Comparison of ENCODE assay signal across 8 cellular contexts in the genomic region with DNA sequence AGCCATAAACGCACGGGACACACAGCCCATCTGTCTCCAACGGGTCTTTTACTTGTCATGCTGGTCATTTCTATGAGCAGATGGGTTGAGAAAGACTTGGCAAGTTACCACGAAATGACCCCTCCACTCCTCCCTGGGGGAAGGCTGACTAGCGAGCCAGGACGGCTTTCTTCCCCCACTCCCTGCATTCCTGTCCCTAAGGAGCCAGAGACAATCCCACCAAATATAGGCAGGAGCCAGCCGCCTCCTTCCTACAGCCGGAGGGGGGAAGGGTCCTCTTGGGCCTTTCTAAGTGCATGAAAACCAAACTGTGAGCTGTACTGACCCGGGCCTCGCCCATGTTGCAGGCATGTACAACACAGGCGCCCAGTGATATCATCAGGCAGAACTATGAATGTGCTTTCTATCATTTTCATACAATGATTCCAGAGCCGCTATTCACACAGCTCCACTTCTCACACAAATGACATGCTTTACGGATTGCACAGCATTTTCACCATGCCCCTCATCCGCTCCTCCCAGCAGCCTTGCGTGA. TPM values are rescaled to one million over a fixed set of nuclear protein-coding genes. Genes with fewer than 3 reads are reported as not detected.
DNase-seq lines count a peak whose midpoint lies in the region; ATAC-seq, FAIRE-seq and TF ChIP-seq lines count a peak whose summit lies in the region.

No MANE protein-coding gene starts in this region.

- peak overlapping the region; percentile 99 for H3K27ac Mint-ChIP-seq in chondrocyte (ENCODE audit: unreplicated experiment)

- H3K9ac ChIP-seq in kidney (ENCODE audit: low read length in 2 of 2), result no peak overlapping the region

- H3K9me3 ChIP-seq in kidney (ENCODE audit: control insufficient read depth in 1 of 2, low read length in 2 of 2) (no peaks in the 10 kb centered on the region), suprapubic skin (no peaks in the 10 kb centered on the region)

- H3K4me3 Mint-ChIP-seq in chondrocyte (ENCODE audit: unreplicated experiment), result peak overlapping the region; percentile 57

- H3K4me1 Mint-ChIP-seq in chondrocyte (ENCODE audit: low read depth), result peaks cover 89% of the 10 kb centered on the region

- no peak for TF ChIP-seq POLR2A in suprapubic skin (IDR thresholded peaks at IDR 0.05)

- no peak for TF ChIP-seq CTCF in chondrocyte (IDR thresholded peaks at IDR 0.05)
- TF ChIP-seq CTCF in kidney (IDR thresholded peaks at IDR 0.05; ENCODE audit: borderline replicate concordance, extremely low read depth, insufficient read depth), result no peak
- no peak for TF ChIP-seq CTCF in suprapubic skin (IDR thresholded peaks at IDR 0.05)

- no peaks in the 10 kb centered on the region for H3K27me3 ChIP-seq in suprapubic skin

- intact Hi-C loops in kidney (cut with DNase I), result no loop called here

- peaks cover 0 to 3% of the 10 kb centered on the region in 2 donors for H3K4me1 ChIP-seq in kidney (ENCODE audit: control insufficient read depth in 1 of 2, insufficient read depth in 1 of 2, low read depth in 1 of 2, low read length in 2 of 2)
- H3K4me1 ChIP-seq in suprapubic skin, result peaks cover 31% of the 10 kb centered on the region

- no peaks in the 10 kb centered on the region for H3K27me3 Mint-ChIP-seq in chondrocyte (ENCODE audit: low read depth)

- no peaks in the 10 kb centered on the region for H3K36me3 Mint-ChIP-seq in chondrocyte (ENCODE audit: low read depth)

- no peak for TF ChIP-seq EP300 in suprapubic skin (IDR thresholded peaks at IDR 0.05)

- WGBS in suprapubic skin, result 62% methylated on average over 15 of the region's 15 CpGs

- ATAC-seq in GM19395 (IDR thresholded peaks at IDR 0.05; ENCODE audit: unreplicated experiment), result no peak
- ATAC-seq in GM19023 (IDR thresholded peaks at IDR 0.05; ENCODE audit: unreplicated experiment), result no peak

- H3K36me3 ChIP-seq in kidney (ENCODE audit: control insufficient read depth in 1 of 2, insufficient read depth in 2 of 2, low read length in 2 of 2) (no peaks in the 10 kb centered on the region), suprapubic skin (no peaks in the 10 kb centered on the region)

- no peak for FAIRE-seq in kidney (lab: Jason Lieb, UNC)

- no peak overlapping the region for H3K4me3 ChIP-seq in kidney (ENCODE audit: low read length in 2 of 2)
- no peak overlapping the region for H3K4me3 ChIP-seq in suprapubic skin

- DNase-seq in HS-5 (ENCODE audit: low read depth) (peak; percentile 70), chondrocyte (ENCODE audit: low spot score) (no peak), kidney (peak; percentile 84), suprapubic skin (ENCODE audit: low spot score in 2 of 2) (no peak), AML-193 (lab: John Stamatoyannopoulos, UW) (no peak), NCI-H1105 treated with DMSO at 0.1 percent for 48 hours (lab: John Stamatoyannopoulos, UW) (no peak)

- no peaks in the 10 kb centered on the region for H3K9me3 Mint-ChIP-seq in chondrocyte (ENCODE audit: low read depth)

- H3K27ac ChIP-seq in kidney (ENCODE audit: low read depth in 2 of 2, low read length in 2 of 2) (no peak overlapping the region), suprapubic skin (peak overlapping the region; percentile 76)

RNA-seq across cellular contexts. Expression of gene AFAP1, which starts 28.6 kb away (rescaled TPM):
- total RNA-seq in chondrocyte (107 to 119 TPM (median 118 TPM) in 3 replicates), kidney (26.3 TPM), suprapubic skin (10 to 100 TPM in 3 of 4 donors, 1 to 10 TPM in 1; 8.3 to 27.1 (median 11.1) TPM)
- 2.6 TPM for polyA plus RNA-seq in kidney (ENCODE audit: insufficient read depth, low read depth, low replicate concordance)

Comparison
In these comparisons a context has a peak if more than half of its experiments do, and no peak if none do; other contexts are left out.
1. DNase-seq: peak in HS-5 (single experiment) and kidney (single experiment); none in chondrocyte (single experiment), suprapubic skin (0 of 2), AML-193 (0 of 2) and NCI-H1105 treated with DMSO at 0.1 percent for 48 hours (single experiment).